In the genomic region with DNA sequence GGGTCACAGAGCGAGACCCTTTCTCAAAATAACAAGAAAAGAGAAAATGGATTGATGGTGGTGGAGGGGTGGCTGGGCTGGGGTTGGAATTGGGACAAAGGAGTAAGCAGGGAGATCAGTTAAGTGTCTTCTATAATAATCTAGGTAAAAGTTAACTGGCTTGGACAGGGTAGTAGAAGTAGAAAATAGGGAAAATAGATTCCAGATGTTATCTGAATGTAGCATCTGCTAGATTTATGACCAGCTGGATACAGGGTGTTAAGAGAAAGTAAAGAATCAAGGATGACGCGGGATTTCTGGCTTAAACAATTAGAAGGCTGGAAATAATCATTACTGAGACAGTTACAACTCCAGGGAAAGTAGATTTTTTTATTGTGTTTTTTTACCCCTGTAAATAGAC, we compare ENCODE assay signal across 19 cellular contexts. TPM values are rescaled to one million over a fixed set of nuclear protein-coding genes. Genes with fewer than 3 reads are reported as not detected.
DNase-seq lines count a peak whose midpoint lies in the region.
"Had no signal": no experiment of that assay in that cellular context is flagged by ENCODE, and none has a peak within 500 bp of the region (broad histone marks: within the 10 kb centered on the region; RNA-seq: fewer than 3 reads in every experiment).

No MANE protein-coding gene starts in this region.

- peak overlapping the region; percentile 19 for H3K27ac ChIP-seq in skeletal muscle tissue (ENCODE audit: low read depth, low read length)
- H3K27ac ChIP-seq: left ventricle myocardium inferior, psoas muscle, VCaP had no signal

- peaks cover 16 to 28% (median 27%) of the 10 kb centered on the region in 3 donors for H3K4me1 ChIP-seq in skeletal muscle tissue (ENCODE audit: control insufficient read depth in 3 of 3, insufficient read depth in 3 of 3, low read length in 3 of 3)

- DNase-seq in EH (ENCODE audit: low read depth) = peak; percentile 47
- peak; percentile 40 for DNase-seq in SK-N-DZ (ENCODE audit: low spot score)
- peak; percentile 39 for DNase-seq in fibroblast of the conjunctiva (ENCODE audit: low read depth)
- DNase-seq in hippocampal formation (lab: John Stamatoyannopoulos, UW) = no peak
- DNase-seq in midbrain (lab: John Stamatoyannopoulos, UW) = no peak
- no peak for DNase-seq in DMS79 treated with DMSO at 0.1 percent for 48 hours (lab: John Stamatoyannopoulos, UW)
- DNase-seq: activated CD8-positive, alpha-beta T cell treated with anti-CD3 and anti-CD28 coated beads, Interleukin-2, amount 10 ng/mL, durations not matched to agents 7 days and 5 days; activated effector memory CD4-positive, alpha-beta T cell treated with anti-CD3 and anti-CD28 coated beads, Interleukin-2, amount 50 U/mL, for 16 hours; C1 segment of cervical spinal cord; cortex of kidney; EL; HCEC 1CT; left ventricle myocardium inferior; NCI-H1694 treated with DMSO at 0.1 percent for 48 hours; NCI-H510A treated with DMSO at 0.1 percent for 48 hours; PC-3; psoas muscle had no signal

- no peak overlapping the region for H3K9ac ChIP-seq in skeletal muscle tissue (ENCODE audit: low read depth in 1 of 3, low read length in 3 of 3)

- no peak overlapping the region for H3K4me3 ChIP-seq in skeletal muscle tissue (ENCODE audit: low read length in 3 of 3)
- H3K4me3 ChIP-seq: left ventricle myocardium inferior, psoas muscle had no signal

- no peaks in the 10 kb centered on the region for H3K36me3 ChIP-seq in skeletal muscle tissue (ENCODE audit: control insufficient read depth in 3 of 3, insufficient read depth in 3 of 3, low read length in 3 of 3)

- no peaks in the 10 kb centered on the region for H3K9me3 ChIP-seq in skeletal muscle tissue (ENCODE audit: control insufficient read depth in 3 of 3, low read length in 3 of 3)
- H3K9me3 ChIP-seq: left ventricle myocardium inferior, psoas muscle had no signal

- no peaks in the 10 kb centered on the region for H3K27me3 ChIP-seq in skeletal muscle tissue (ENCODE audit: control insufficient read depth in 3 of 3, insufficient read depth in 3 of 3, low read length in 3 of 3)

RNA-seq across cellular contexts. Expression of gene PPP6C, which starts 13.0 kb away (rescaled TPM):
- 44.1 and 52.9 TPM in 2 replicates for polyA plus RNA-seq in SK-N-DZ (2014; cell fraction: cytosol; rRNA removed)
- 22.3 and 25.4 TPM in 2 replicates for polyA plus RNA-seq in SK-N-DZ (2014; cell fraction: nucleus; rRNA removed)
- 14.1 TPM for total RNA-seq in skeletal muscle tissue

RNA-seq across cellular contexts. Expression of gene RABEPK, which starts 23.7 kb away (rescaled TPM):
- polyA plus RNA-seq in SK-N-DZ (2014; cell fraction: cytosol; rRNA removed) = 47.1 and 47.5 TPM in 2 replicates
- polyA plus RNA-seq in SK-N-DZ (2014; cell fraction: nucleus; rRNA removed) = 26.4 and 33.9 TPM in 2 replicates
- 18.8 TPM for total RNA-seq in skeletal muscle tissue

RNA-seq across cellular contexts. Expression of gene SCAI, which starts 33.3 kb away (rescaled TPM):
- 6.8 and 8.8 TPM in 2 replicates for polyA plus RNA-seq in SK-N-DZ (2014; cell fraction: cytosol; rRNA removed)
- 10.3 and 10.8 TPM in 2 replicates for polyA plus RNA-seq in SK-N-DZ (2014; cell fraction: nucleus; rRNA removed)
- total RNA-seq in skeletal muscle tissue = 14.6 TPM

Comparison
In these comparisons a context has a peak if more than half of its experiments do, and no peak if none do; other contexts are left out.
1. DNase-seq: peak in EH (single experiment), SK-N-DZ (single experiment) and fibroblast of the conjunctiva (single experiment); none in hippocampal formation (0 of 2), midbrain (single experiment) and DMS79 treated with DMSO at 0.1 percent for 48 hours (single experiment).